8 cellular contexts compared by ENCODE assay signal in genomic region chr15:89087830-89088604, GRCh38. TPM values are rescaled to one million over a fixed set of nuclear protein-coding genes. Genes with fewer than 3 reads are reported as not detected.
DNase-seq lines count a peak whose midpoint lies in the region; ATAC-seq lines count a peak whose summit lies in the region.

Gene ABHD2, plus strand, starts transcription at chr15:89088456. Its CDS starts 27,872 bp downstream, at chr15:89116328.

- peaks cover 8% of the 10 kb centered on the region for H3K4me1 ChIP-seq in NT2/D1 (ENCODE audit: insufficient read depth, insufficient read length)
- peaks cover 12% of the 10 kb centered on the region for H3K4me1 ChIP-seq in endocrine pancreas (ENCODE audit: control insufficient read depth, insufficient read depth, low read length)
- H3K4me1 ChIP-seq in mesendoderm (ENCODE audit: control insufficient read depth, low read depth, low read length), result peaks cover 4% of the 10 kb centered on the region

- no peaks in the 10 kb centered on the region for H3K27me3 Mint-ChIP-seq in activated CD8-positive, alpha-beta memory T cell treated with anti-CD3 and anti-CD28 coated beads, Interleukin-2, amount 10 ng/mL, durations not matched to agents 7 days and 5 days

- H3K56ac ChIP-seq in mesendoderm (ENCODE audit: low read length), result peak within 1 kb of the TSS; percentile 90

- peak within 1 kb of the TSS; percentile 89 for H3K4me3 ChIP-seq in NT2/D1 (ENCODE audit: insufficient read length, low read depth)
- H3K4me3 ChIP-seq in endocrine pancreas (ENCODE audit: control insufficient read depth, insufficient read depth, low read length), result peak within 1 kb of the TSS; percentile 67
- peak within 1 kb of the TSS; percentile 90 for H3K4me3 ChIP-seq in mesendoderm (ENCODE audit: low read length)

- no peak within 1 kb of the TSS for H2BK5ac ChIP-seq in mesendoderm (ENCODE audit: low read length)

- no peaks in the 10 kb centered on the region for H3K36me3 ChIP-seq in NT2/D1 (ENCODE audit: insufficient read depth, insufficient read length, low read length)
- H3K36me3 ChIP-seq in endocrine pancreas (ENCODE audit: control insufficient read depth, insufficient read depth, low read length), result no peaks in the 10 kb centered on the region
- no peaks in the 10 kb centered on the region for H3K36me3 ChIP-seq in mesendoderm (ENCODE audit: control insufficient read depth, insufficient read depth, low read length)

- no peak within 1 kb of the TSS for H2BK15ac ChIP-seq in mesendoderm (replicated peaks; ENCODE audit: low read depth)

- H3K9me3 ChIP-seq in NT2/D1 (ENCODE audit: insufficient read depth, low read length) (no peaks in the 10 kb centered on the region), endocrine pancreas (ENCODE audit: control insufficient read depth, low read length) (no peaks in the 10 kb centered on the region)

- no peak within 1 kb of the TSS for H3K23ac ChIP-seq in mesendoderm (ENCODE audit: low read length)

- no peak within 1 kb of the TSS for H3K4me3 Mint-ChIP-seq in activated CD8-positive, alpha-beta memory T cell treated with anti-CD3 and anti-CD28 coated beads, Interleukin-2, amount 10 ng/mL, durations not matched to agents 7 days and 5 days

- H3K27me3 ChIP-seq in NT2/D1 (ENCODE audit: insufficient read depth, insufficient read length) (peaks cover 11% of the 10 kb centered on the region), endocrine pancreas (ENCODE audit: control insufficient read depth, insufficient read depth, low read length) (no peaks in the 10 kb centered on the region), mesendoderm (ENCODE audit: insufficient read depth, low read length, poor library complexity) (no peaks in the 10 kb centered on the region)

- no peak within 1 kb of the TSS for H4K8ac ChIP-seq in mesendoderm (ENCODE audit: low read depth, low read length)

- H3K36me3 Mint-ChIP-seq in activated CD8-positive, alpha-beta memory T cell treated with anti-CD3 and anti-CD28 coated beads, Interleukin-2, amount 10 ng/mL, durations not matched to agents 7 days and 5 days, result peaks cover 5% of the 10 kb centered on the region

- no peak within 1 kb of the TSS for H2BK120ac ChIP-seq in mesendoderm (ENCODE audit: low read depth, low read length)

- H3K9me3 Mint-ChIP-seq in activated CD8-positive, alpha-beta memory T cell treated with anti-CD3 and anti-CD28 coated beads, Interleukin-2, amount 10 ng/mL, durations not matched to agents 7 days and 5 days (ENCODE audit: low read depth), result no peaks in the 10 kb centered on the region

- peaks cover 7% of the 10 kb centered on the region for H3K79me1 ChIP-seq in mesendoderm (ENCODE audit: low read length)

- H4K5ac ChIP-seq in mesendoderm (ENCODE audit: low read length), result no peak within 1 kb of the TSS

- H3K4me1 Mint-ChIP-seq in activated CD8-positive, alpha-beta memory T cell treated with anti-CD3 and anti-CD28 coated beads, Interleukin-2, amount 10 ng/mL, durations not matched to agents 7 days and 5 days, result peaks cover 33% of the 10 kb centered on the region

- peak; percentile 94 for ATAC-seq in GM21381 (IDR thresholded peaks at IDR 0.05; ENCODE audit: unreplicated experiment)
- peak; percentile 99 for ATAC-seq in activated CD8-positive, alpha-beta memory T cell treated with anti-CD3 and anti-CD28 coated beads, Interleukin-2, amount 10 ng/mL, durations not matched to agents 7 days and 5 days

- H3K9ac ChIP-seq in NT2/D1 (ENCODE audit: insufficient read length, low read depth) (peak within 1 kb of the TSS; percentile 87), endocrine pancreas (ENCODE audit: control insufficient read depth, insufficient read depth, low read length) (peak within 1 kb of the TSS; percentile 83), mesendoderm (ENCODE audit: low read length) (peak within 1 kb of the TSS; percentile 85)

- H3K79me2 ChIP-seq in mesendoderm (ENCODE audit: control insufficient read depth, insufficient read depth, low read length), result peaks cover 2% of the 10 kb centered on the region

- H3K27ac ChIP-seq in mesendoderm (ENCODE audit: low read depth, low read length), result peak within 1 kb of the TSS; percentile 45

- H3K18ac ChIP-seq in mesendoderm (ENCODE audit: low read length), result no peak within 1 kb of the TSS

- H3K4ac ChIP-seq in mesendoderm (ENCODE audit: low read depth, low read length), result no peak within 1 kb of the TSS

- no CpG with 5 or more reads among the region's 51 CpGs for WGBS in mesendoderm (ENCODE audit: extremely low coverage, insufficient coverage, low lambda C conversion rate)

- H3K4me2 ChIP-seq in mesendoderm (ENCODE audit: low read length), result peak within 1 kb of the TSS; percentile 89

- CTCF ChIA-PET in activated CD8-positive, alpha-beta memory T cell treated with anti-CD3 and anti-CD28 coated beads, Interleukin-2, amount 10 ng/mL, durations not matched to agents 7 days and 5 days (lab: Charles Lee), result interaction anchor here (0.8 to 6.1 kb wide), 17 partner anchors 9 to 229 kb away, joined by 3 to 32 read pairs (median 5); partner anchors contain the start of gene FANCI

- DNase-seq in COR-L47 (lab: John Stamatoyannopoulos, UW) (peak; percentile 100), HUDEP-2 (lab: John Stamatoyannopoulos, UW; ENCODE audit: unreplicated experiment in 76 of 76) (peak in 75 of 76 experiments; percentile 92 to 100 (median 99)), NT2/D1 (ENCODE audit: low read depth, low spot score) (peak; percentile 99), mesendoderm (peak; percentile 100)
- DNase-seq in activated CD8-positive, alpha-beta memory T cell treated with anti-CD3 and anti-CD28 coated beads, Interleukin-2, amount 10 ng/mL, durations not matched to agents 7 days and 5 days, result peak; percentile 99
- peak; percentile 96 for DNase-seq in stimulated activated CD8-positive, alpha-beta memory T cell treated with anti-CD3 and anti-CD28 coated beads, Interleukin-15, amount 100 ng/mL, for 24 hours (ENCODE audit: low read depth)

- H3K27ac Mint-ChIP-seq in activated CD8-positive, alpha-beta memory T cell treated with anti-CD3 and anti-CD28 coated beads, Interleukin-2, amount 10 ng/mL, durations not matched to agents 7 days and 5 days, result no peak within 1 kb of the TSS

- no peak within 1 kb of the TSS for H2AK5ac ChIP-seq in mesendoderm (ENCODE audit: low read length)

RNA-seq across cellular contexts. Expression of gene ABHD2, which starts in this region (rescaled TPM):
- 10 to 100 TPM; 53.3 to 58.1 TPM for total RNA-seq in activated CD8-positive, alpha-beta memory T cell treated with anti-CD3 and anti-CD28 coated beads, Interleukin-2, amount 10 ng/mL, durations not matched to agents 7 days and 5 days
- polyA plus RNA-seq in mesendoderm (2013, experiment 1 of 2), result 7.2 TPM
- polyA plus RNA-seq in mesendoderm (2013, experiment 2 of 2), result 7.6 TPM

Comparison
In these comparisons a context has a peak if more than half of its experiments do, and no peak if none do; other contexts are left out.
1. Peak in every context shown above with its lines: DNase-seq, ATAC-seq, H3K4me3 ChIP-seq and H3K27ac ChIP-seq.